1 cellular context compared by ENCODE assay signal in genomic region chr1:229625893-229626831, GRCh38.
TF ChIP-seq lines count a peak whose summit lies in the region.

TAF5L (minus strand) TSS chr1:229626122; CDS start chr1:229614482, 11,640 bp downstream.
URB2 (plus strand) TSS chr1:229626247; CDS start chr1:229627634, 1,387 bp downstream.

TF ChIP-seq in HepG2, 621 proteins besides CTCF, POLR2A, EP300 and RAD21 (continued from another document and continues in another):
- TF ChIP-seq IRF9 (CRISPR knock-in tag; IDR thresholded peaks at IDR 0.05; ENCODE audit: borderline replicate concordance) (peak; percentile 82; the same call in 1 of the 2 replicates), GMEB2 (CRISPR knock-in tag; IDR thresholded peaks at IDR 0.05; ENCODE audit: low read depth) (peak; percentile 95), ZSCAN12 (CRISPR knock-in tag; IDR thresholded peaks at IDR 0.05) (no peak), MTA3 (CRISPR knock-in tag; IDR thresholded peaks at IDR 0.05) (no peak), ZNF224 (CRISPR knock-in tag; IDR thresholded peaks at IDR 0.05) (no peak), PAX8 (CRISPR knock-in tag; IDR thresholded peaks at IDR 0.05; ENCODE audit: borderline replicate concordance) (0 out of 2 replicates have a peak, but pooled peaks have one; percentile 33), ZNF232 (CRISPR knock-in tag; IDR thresholded peaks at IDR 0.05; ENCODE audit: borderline replicate concordance) (no peak; the same call in 1 of the 2 replicates), SAFB2 (CRISPR knock-in tag; IDR thresholded peaks at IDR 0.05; ENCODE audit: borderline replicate concordance, low read depth) (peak; percentile 88), ZNF678 (CRISPR knock-in tag; IDR thresholded peaks at IDR 0.05) (no peak), E2F5 (CRISPR knock-in tag; conservative IDR thresholded peaks at IDR 0.05) (no peak), TAF1 (CRISPR knock-in tag; IDR thresholded peaks at IDR 0.05) (peak; percentile 57; the same call in 1 of the 2 replicates), ZNF280B (CRISPR knock-in tag; IDR thresholded peaks at IDR 0.05; ENCODE audit: borderline replicate concordance) (peak; percentile 82), REPIN1 (CRISPR knock-in tag; IDR thresholded peaks at IDR 0.05; ENCODE audit: borderline replicate concordance, low read depth) (no peak), ZNF780A (CRISPR knock-in tag; IDR thresholded peaks at IDR 0.05) (no peak), RBM22 (optimal IDR thresholded peaks at IDR 0.05; ENCODE audit: low read length) (no peak), ZNF777 (CRISPR knock-in tag; IDR thresholded peaks at IDR 0.05) (peak; percentile 60), ZNF768 (CRISPR knock-in tag; IDR thresholded peaks at IDR 0.05) (peak; percentile 61; the same call in 1 of the 2 replicates), ZIK1 (CRISPR knock-in tag; IDR thresholded peaks at IDR 0.05; ENCODE audit: borderline replicate concordance, low read depth) (no peak), ARID2 (CRISPR knock-in tag; IDR thresholded peaks at IDR 0.05; ENCODE audit: borderline replicate concordance) (no peak), ZNF891 (CRISPR knock-in tag; IDR thresholded peaks at IDR 0.05) (peak; percentile 70), SNRNP70 (IDR thresholded peaks at IDR 0.05; ENCODE audit: low read depth, low read length) (no peak), ZNF549 (CRISPR knock-in tag; IDR thresholded peaks at IDR 0.05) (no peak), ESRRA (CRISPR knock-in tag; IDR thresholded peaks at IDR 0.05; ENCODE audit: low read depth) (no peak), ZNF567 (CRISPR knock-in tag; IDR thresholded peaks at IDR 0.05; ENCODE audit: borderline replicate concordance) (0 out of 2 replicates have a peak, but pooled peaks have one; percentile 65), HOXA3 (CRISPR knock-in tag; IDR thresholded peaks at IDR 0.05) (peak; percentile 82), ZBTB40 (IDR thresholded peaks at IDR 0.05) (no peak), ZBTB40 (CRISPR knock-in tag; IDR thresholded peaks at IDR 0.05) (0 out of 2 replicates have a peak, but pooled peaks have one; percentile 40), ZFP37 (CRISPR knock-in tag; IDR thresholded peaks at IDR 0.05; ENCODE audit: borderline replicate concordance) (0 out of 2 replicates have a peak, but pooled peaks have one; percentile 22), GATAD2A (CRISPR knock-in tag; IDR thresholded peaks at IDR 0.05) (no peak), REXO4 (CRISPR knock-in tag; IDR thresholded peaks at IDR 0.05; ENCODE audit: borderline replicate concordance) (no peak), ZNF75D (CRISPR knock-in tag; IDR thresholded peaks at IDR 0.05; ENCODE audit: borderline replicate concordance) (no peak), ZNF556 (CRISPR knock-in tag; IDR thresholded peaks at IDR 0.05; ENCODE audit: borderline replicate concordance) (no peak; the same call in 1 of the 2 replicates), NR2C2 (CRISPR knock-in tag; IDR thresholded peaks at IDR 0.05; ENCODE audit: borderline replicate concordance) (peak; percentile 43), ZNF629 (CRISPR knock-in tag; conservative IDR thresholded peaks at IDR 0.05) (no peak), ZNF12 (CRISPR knock-in tag; IDR thresholded peaks at IDR 0.05) (no peak), ZNF660 (CRISPR knock-in tag; IDR thresholded peaks at IDR 0.05; ENCODE audit: borderline replicate concordance, low read depth) (no peak), FOXM1 (CRISPR knock-in tag; IDR thresholded peaks at IDR 0.05) (no peak), MXI1 (IDR thresholded peaks at IDR 0.05; ENCODE audit: borderline replicate concordance, low read depth, low read length) (peak; percentile 99), FOXA3 (CRISPR knock-in tag; IDR thresholded peaks at IDR 0.05) (peak; percentile 22), ZNF30 (CRISPR knock-in tag; IDR thresholded peaks at IDR 0.05) (no peak), NFRKB (IDR thresholded peaks at IDR 0.05) (no peak), ZNF839 (CRISPR knock-in tag; IDR thresholded peaks at IDR 0.05; ENCODE audit: borderline replicate concordance) (0 out of 2 replicates have a peak, but pooled peaks have one; percentile 32), SSRP1 (CRISPR knock-in tag; IDR thresholded peaks at IDR 0.05) (no peak), ATF2 (CRISPR knock-in tag; IDR thresholded peaks at IDR 0.05) (no peak), RNF2 (conservative IDR thresholded peaks at IDR 0.05; ENCODE audit: low read depth) (no peak; the same call in 1 of the 2 replicates), POLR2AphosphoS5 (IDR thresholded peaks at IDR 0.05; ENCODE audit: low read depth, low read length) (no peak; the same call in 1 of the 2 replicates), PAXIP1 (CRISPR knock-in tag; conservative IDR thresholded peaks at IDR 0.05) (0 out of 2 replicates have a peak, but pooled peaks have one; percentile 22), EED (CRISPR knock-in tag; IDR thresholded peaks at IDR 0.05) (no peak)
